ENCODE assay signal across 8 cellular contexts in the genomic region with DNA sequence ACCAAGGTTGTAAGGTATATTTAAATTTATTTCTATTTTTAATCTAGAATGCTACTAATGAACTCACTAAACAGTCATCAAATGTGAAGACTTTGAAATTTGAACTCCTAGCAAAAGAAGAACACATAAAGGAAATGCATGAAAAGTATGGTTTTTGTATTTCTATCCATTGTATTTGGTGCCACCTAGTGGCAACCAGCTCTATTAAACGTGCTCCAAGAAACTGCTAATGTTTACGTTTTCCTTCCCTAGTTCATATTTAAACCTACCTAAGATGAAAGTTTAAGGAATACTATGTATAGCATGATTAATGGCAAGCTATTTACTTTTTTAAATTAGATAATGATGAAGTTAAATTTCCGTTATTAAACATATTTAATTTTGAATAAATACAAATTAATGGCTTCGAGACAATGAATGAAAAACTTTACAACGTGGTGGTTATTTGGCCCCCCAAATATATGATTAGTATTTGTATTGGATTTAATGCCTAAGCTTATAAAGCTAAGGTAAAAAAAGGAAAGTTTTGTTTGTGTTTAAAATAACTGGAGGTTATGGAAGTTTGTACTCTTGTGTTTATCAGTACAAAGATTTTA.
DNase-seq lines count a peak whose midpoint lies in the region; ATAC-seq and TF ChIP-seq lines count a peak whose summit lies in the region.

No MANE protein-coding gene starts in this region.

- peak; percentile 75 for ATAC-seq in GM21576 (IDR thresholded peaks at IDR 0.05; ENCODE audit: unreplicated experiment)
- peak in 2 of 4 donors; percentile 38 to 67 for ATAC-seq in psoas muscle
- no peak for ATAC-seq in HG03460 (IDR thresholded peaks at IDR 0.05; ENCODE audit: unreplicated experiment)

- H4K20me1 ChIP-seq in SU-DHL-6 (ENCODE audit: low read depth, low read length): no peaks in the 10 kb centered on the region

- no peaks in the 10 kb centered on the region for H3F3A ChIP-seq in SU-DHL-6 (ENCODE audit: insufficient read depth)

- H3K36me3 ChIP-seq in SU-DHL-6 (ENCODE audit: low read length): no peaks in the 10 kb centered on the region
- peaks cover 0 to 18% of the 10 kb centered on the region in 2 donors for H3K36me3 ChIP-seq in psoas muscle (ENCODE audit: insufficient read depth in 1 of 2, low read depth in 1 of 2)

- intact Hi-C loops in activated CD4-positive, alpha-beta T cell treated with anti-CD3 and anti-CD28 coated beads, Interleukin-2, amount 10 ng/mL, durations not matched to agents 24 days and 14 days (cut with micrococcal nuclease): loop anchor here (1.0 to 2.0 kb wide), 3 partner anchors 346 to 1590 kb away; no protein-coding TSS in a partner anchor
- intact Hi-C loops in psoas muscle (cut with DNase I): loop anchor here (2.0 kb wide), 2 partner anchors 342 to 346 kb away; no protein-coding TSS in a partner anchor

- H3K9me3 ChIP-seq in SU-DHL-6 (ENCODE audit: insufficient read depth, low read length) (no peaks in the 10 kb centered on the region), psoas muscle (no peaks in the 10 kb centered on the region)

- no peaks in the 10 kb centered on the region for H3K36me3 Mint-ChIP-seq in activated CD4-positive, alpha-beta T cell treated with anti-CD3 and anti-CD28 coated beads, Interleukin-2, amount 10 ng/mL, durations not matched to agents 24 days and 14 days (ENCODE audit: low read depth)

- DNase-seq in activated CD4-positive, alpha-beta T cell treated with anti-CD3 and anti-CD28 coated beads, Interleukin-2, amount 10 ng/mL, durations not matched to agents 24 days and 14 days: peak; percentile 69
- no peak for DNase-seq in activated CD4-positive, alpha-beta T cell treated with anti-CD3 and anti-CD28 coated beads, Interleukin-2, amount 50 U/mL, for 1 hour
- DNase-seq in NCI-H1092 (lab: John Stamatoyannopoulos, UW) (peak; percentile 49), fibroblast of the conjunctiva (ENCODE audit: low read depth) (peak; percentile 46), psoas muscle (no peak)

- H3K4me1 Mint-ChIP-seq in activated CD4-positive, alpha-beta T cell treated with anti-CD3 and anti-CD28 coated beads, Interleukin-2, amount 10 ng/mL, durations not matched to agents 24 days and 14 days: no peaks in the 10 kb centered on the region

- WGBS in psoas muscle, 3 donors: 48 to 49% (median 48%) methylated on average over 5 of the region's 5 CpGs

- no peak overlapping the region for H3K9ac ChIP-seq in SU-DHL-6 (ENCODE audit: low read length)

- H3K27me3 ChIP-seq in SU-DHL-6 (ENCODE audit: low read length): no peaks in the 10 kb centered on the region
- no peaks in the 10 kb centered on the region for H3K27me3 ChIP-seq in psoas muscle (ENCODE audit: insufficient read depth in 3 of 3, low read length in 2 of 3)

- H3K4me3 ChIP-seq in SU-DHL-6 (ENCODE audit: insufficient read depth, low read length, poor library complexity, severe bottlenecking) (no peak overlapping the region), psoas muscle (no peak overlapping the region)

- no peaks in the 10 kb centered on the region for H3K9me2 ChIP-seq in SU-DHL-6 (replicated peaks; ENCODE audit: insufficient read depth, low read length)

- no peaks in the 10 kb centered on the region for H3K27me3 Mint-ChIP-seq in activated CD4-positive, alpha-beta T cell treated with anti-CD3 and anti-CD28 coated beads, Interleukin-2, amount 10 ng/mL, durations not matched to agents 24 days and 14 days

- H3K4me2 ChIP-seq in SU-DHL-6 (ENCODE audit: low read depth, low read length, poor library complexity, severe bottlenecking): no peak overlapping the region

- no peaks in the 10 kb centered on the region for H3K79me2 ChIP-seq in SU-DHL-6 (ENCODE audit: insufficient read depth, low read length)

- no peak overlapping the region for H2AFZ ChIP-seq in SU-DHL-6 (ENCODE audit: low read depth, low read length, severe bottlenecking)

- H3K27ac Mint-ChIP-seq in activated CD4-positive, alpha-beta T cell treated with anti-CD3 and anti-CD28 coated beads, Interleukin-2, amount 10 ng/mL, durations not matched to agents 24 days and 14 days: no peak overlapping the region

- H3K9me3 Mint-ChIP-seq in activated CD4-positive, alpha-beta T cell treated with anti-CD3 and anti-CD28 coated beads, Interleukin-2, amount 10 ng/mL, durations not matched to agents 24 days and 14 days: no peaks in the 10 kb centered on the region

- no peak overlapping the region for H3K27ac ChIP-seq in SU-DHL-6 (ENCODE audit: low read depth, low read length)
- no peak overlapping the region for H3K27ac ChIP-seq in psoas muscle

- H3K4me1 ChIP-seq in psoas muscle: no peaks in the 10 kb centered on the region

- peak; percentile 79 for TF ChIP-seq CTCF in SU-DHL-6 (IDR thresholded peaks at IDR 0.05; ENCODE audit: insufficient read depth, low read length, poor library complexity, severe bottlenecking)
- TF ChIP-seq CTCF in psoas muscle (IDR thresholded peaks at IDR 0.05): peak; percentile 81

- no peak overlapping the region for H3K4me3 Mint-ChIP-seq in activated CD4-positive, alpha-beta T cell treated with anti-CD3 and anti-CD28 coated beads, Interleukin-2, amount 10 ng/mL, durations not matched to agents 24 days and 14 days

Comparison
In these comparisons a context has a peak if more than half of its experiments do, and no peak if none do; other contexts are left out.
1. DNase-seq: peak in activated CD4-positive, alpha-beta T cell treated with anti-CD3 and anti-CD28 coated beads, Interleukin-2, amount 10 ng/mL, durations not matched to agents 24 days and 14 days (single experiment), NCI-H1092 (single experiment) and fibroblast of the conjunctiva (single experiment); none in activated CD4-positive, alpha-beta T cell treated with anti-CD3 and anti-CD28 coated beads, Interleukin-2, amount 50 U/mL, for 1 hour (single experiment) and psoas muscle (0 of 2).